In the genomic region with DNA sequence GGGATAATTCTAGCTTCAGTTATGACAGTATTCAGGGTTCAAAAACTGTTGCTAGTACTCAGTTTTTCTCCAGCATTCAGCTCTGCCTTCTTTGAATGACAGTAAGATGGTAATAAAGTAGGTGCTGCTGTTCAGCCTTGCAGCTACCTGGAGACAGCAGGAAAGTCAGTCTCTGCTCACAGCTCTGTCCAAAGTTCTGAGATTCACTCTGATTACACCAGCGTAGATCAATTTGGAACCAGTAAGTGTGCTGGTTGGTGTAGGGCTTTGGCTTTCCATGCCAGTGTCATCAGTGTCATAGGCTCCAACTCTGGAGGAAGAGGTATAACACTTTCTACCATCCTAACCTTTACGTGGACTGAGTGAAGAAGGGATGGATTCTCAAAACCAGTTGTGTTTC, we compare ENCODE assay signal across 21 cellular contexts. TPM values are rescaled to one million over a fixed set of nuclear protein-coding genes. Genes with fewer than 3 reads are reported as not detected.
A peak's percentile ranks its signal among the peaks of the same experiment; 100 is the strongest.
DNase-seq lines count a peak whose midpoint lies in the region; ATAC-seq and TF ChIP-seq lines count a peak whose summit lies in the region.
"Had no signal": no experiment of that assay in that cellular context is flagged by ENCODE, and none has a peak within 500 bp of the region (broad histone marks: within the 10 kb centered on the region; RNA-seq: fewer than 3 reads in every experiment).

No MANE protein-coding gene starts in this region.

- H3K4me1 Mint-ChIP-seq in activated naive CD4-positive, alpha-beta T cell treated with anti-CD3 and anti-CD28 coated beads, Interleukin-2, amount 10 ng/mL, durations not matched to agents 7 days and 5 days: peaks cover 56% of the 10 kb centered on the region
- peaks cover 64% of the 10 kb centered on the region for H3K4me1 Mint-ChIP-seq in central memory CD8-positive, alpha-beta T cell

- no peak overlapping the region for H2AFZ ChIP-seq in OCI-LY7 (ENCODE audit: low read length)

- H3K4me3 ChIP-seq in OCI-LY7 (ENCODE audit: low read depth, low read length, poor library complexity, severe bottlenecking) (no peak overlapping the region), thoracic aorta (no peak overlapping the region), suprapubic skin (no peak overlapping the region)
- H3K4me3 ChIP-seq: gastrocnemius medialis, testis had no signal

- no peaks in the 10 kb centered on the region for H4K20me1 ChIP-seq in OCI-LY7 (ENCODE audit: insufficient read depth, low read length)

- H3K36me3 Mint-ChIP-seq in activated naive CD4-positive, alpha-beta T cell treated with anti-CD3 and anti-CD28 coated beads, Interleukin-2, amount 10 ng/mL, durations not matched to agents 7 days and 5 days: peaks cover 60% of the 10 kb centered on the region
- H3K36me3 Mint-ChIP-seq in activated naive CD4-positive, alpha-beta T cell treated with anti-CD3 and anti-CD28 coated beads, Interleukin-2, amount 50 U/mL, for 72 hours: peaks cover 18 to 41% of the 10 kb centered on the region in 2 donors
- H3K36me3 Mint-ChIP-seq in central memory CD8-positive, alpha-beta T cell (ENCODE audit: insufficient read depth): peaks cover 77% of the 10 kb centered on the region

- H3K4me1 ChIP-seq in OCI-LY7 (ENCODE audit: insufficient read depth, low read length, poor library complexity, severe bottlenecking) (peaks cover 27% of the 10 kb centered on the region), thoracic aorta (ENCODE audit: control insufficient read depth in 1 of 2, low read depth in 2 of 2) (peaks cover 31 to 51% of the 10 kb centered on the region in 2 donors), suprapubic skin (peaks cover 25% of the 10 kb centered on the region)
- H3K4me1 ChIP-seq: testis had no signal

- H3K27me3 ChIP-seq in thoracic aorta (replicated peaks; ENCODE audit: insufficient read depth) (no peaks in the 10 kb centered on the region), suprapubic skin (no peaks in the 10 kb centered on the region)
- H3K27me3 ChIP-seq: gastrocnemius medialis, testis had no signal

- CTCF ChIA-PET in activated naive CD4-positive, alpha-beta T cell treated with anti-CD3 and anti-CD28 coated beads, Interleukin-2, amount 10 ng/mL, durations not matched to agents 7 days and 5 days (lab: Charles Lee): interaction anchor here (0.6 to 1.1 kb wide), 2 partner anchors 27 to 288 kb away, joined by 3 to 4 read pairs; no protein-coding TSS in a partner anchor
- CTCF ChIA-PET in OCI-LY7 (lab: Charles Lee; ENCODE audit: unreplicated experiment): no interaction called here

- peaks cover 88% of the 10 kb centered on the region for H3K36me3 ChIP-seq in OCI-LY7 (ENCODE audit: insufficient read depth, low read length)
- H3K36me3 ChIP-seq in thoracic aorta: peaks cover 17% of the 10 kb centered on the region
- H3K36me3 ChIP-seq in suprapubic skin: peaks cover 9% of the 10 kb centered on the region

- H3K27ac ChIP-seq in OCI-LY7 (ENCODE audit: low read depth, low read length, poor library complexity, severe bottlenecking) (peak overlapping the region; percentile 25), thoracic aorta (peak overlapping the region; percentile 15 to 34), suprapubic skin (no peak overlapping the region), substantia nigra (ENCODE audit: low read depth, low read length, poor library complexity, severe bottlenecking) (no peak overlapping the region)
- H3K27ac ChIP-seq: gastrocnemius medialis, testis had no signal

- no peak overlapping the region for H3K4me3 Mint-ChIP-seq in activated naive CD4-positive, alpha-beta T cell treated with anti-CD3 and anti-CD28 coated beads, Interleukin-2, amount 10 ng/mL, durations not matched to agents 7 days and 5 days
- peak overlapping the region; percentile 25 for H3K4me3 Mint-ChIP-seq in central memory CD8-positive, alpha-beta T cell

- H3K9me3 ChIP-seq in OCI-LY7 (ENCODE audit: low read length): peaks cover 12% of the 10 kb centered on the region
- no peaks in the 10 kb centered on the region for H3K9me3 ChIP-seq in thoracic aorta
- H3K9me3 ChIP-seq in suprapubic skin: no peaks in the 10 kb centered on the region
- H3K9me3 ChIP-seq: gastrocnemius medialis, testis had no signal

- WGBS in suprapubic skin: 93% methylated on average over 2 of the region's 2 CpGs

- no peak overlapping the region for H3K4me2 ChIP-seq in OCI-LY7 (ENCODE audit: low read length)

- DNase-seq in activated naive CD4-positive, alpha-beta T cell treated with anti-CD3 and anti-CD28 coated beads, Interleukin-2, amount 10 ng/mL, durations not matched to agents 7 days and 5 days: no peak
- DNase-seq in activated naive CD4-positive, alpha-beta T cell treated with anti-CD3 and anti-CD28 coated beads, Interleukin-2, amount 50 U/mL, for 72 hours (ENCODE audit: low spot score in 2 of 2): no peak
- DNase-seq in OCI-LY7 (ENCODE audit: low spot score): no peak
- DNase-seq in central memory CD8-positive, alpha-beta T cell (ENCODE audit: low spot score in 2 of 2): no peak
- no peak for DNase-seq in thoracic aorta (ENCODE audit: low spot score)
- DNase-seq in suprapubic skin (ENCODE audit: low spot score in 2 of 2): no peak
- no peak for DNase-seq in substantia nigra (lab: John Stamatoyannopoulos, UW)
- DNase-seq in dermis blood vessel endothelial cell: no peak
- DNase-seq: ACHN; C1 segment of cervical spinal cord; cerebellar nuclear complex; DMS153; effector CD4-positive, alpha-beta T cell; gastrocnemius medialis; GF-D8; NCI-H2171 treated with DMSO at 0.1 percent for 48 hours; NCI-H748 treated with DMSO at 0.1 percent for 48 hours; OCI-M1; SHP77; stimulated activated CD4-positive, alpha-beta T cell treated with anti-CD3 and anti-CD28 coated beads, Interleukin-4, amount 100 ng/mL, for 4 hours; testis had no signal

- BruUV-seq in OCI-LY7 (replicated peaks; lab: Mats Ljungman, UMichigan): no TSS peak

- H3K9me2 ChIP-seq in OCI-LY7 (ENCODE audit: insufficient read depth, low read length): no peaks in the 10 kb centered on the region

- H3K79me2 ChIP-seq in OCI-LY7 (ENCODE audit: insufficient read depth, low read depth, low read length): peaks cover 32% of the 10 kb centered on the region

- POLR2A ChIA-PET in OCI-LY7 (lab: Charles Lee): no interaction called here

- no peak for TF ChIP-seq EP300 in suprapubic skin (IDR thresholded peaks at IDR 0.05)

- no peak for TF ChIP-seq CTCF in OCI-LY7 (conservative IDR thresholded peaks at IDR 0.05; ENCODE audit: low read length)
- no peak for TF ChIP-seq CTCF in thoracic aorta (IDR thresholded peaks at IDR 0.05)
- no peak for TF ChIP-seq CTCF in suprapubic skin (IDR thresholded peaks at IDR 0.05)

- H3K27me3 Mint-ChIP-seq in activated naive CD4-positive, alpha-beta T cell treated with anti-CD3 and anti-CD28 coated beads, Interleukin-2, amount 10 ng/mL, durations not matched to agents 7 days and 5 days: no peaks in the 10 kb centered on the region
- H3K27me3 Mint-ChIP-seq in central memory CD8-positive, alpha-beta T cell: no peaks in the 10 kb centered on the region

- TF ChIP-seq POLR2A in suprapubic skin (IDR thresholded peaks at IDR 0.05): no peak

- no peak for ATAC-seq in activated naive CD4-positive, alpha-beta T cell treated with anti-CD3 and anti-CD28 coated beads, Interleukin-2, amount 50 U/mL, for 72 hours
- ATAC-seq in central memory CD8-positive, alpha-beta T cell (replicated peaks; ENCODE audit: extremely low read depth, poor library complexity, severe bottlenecking): no peak
- ATAC-seq in thoracic aorta (ENCODE audit: insufficient number of reproducible peaks, low FRiP score, low read depth): no peak
- ATAC-seq: gastrocnemius medialis had no signal

- intact Hi-C loops in OCI-LY7 (cut with micrococcal nuclease; ENCODE audit: unreplicated experiment): no loop called here

- H3K27ac Mint-ChIP-seq in activated naive CD4-positive, alpha-beta T cell treated with anti-CD3 and anti-CD28 coated beads, Interleukin-2, amount 10 ng/mL, durations not matched to agents 7 days and 5 days: peak overlapping the region; percentile 71
- H3K27ac Mint-ChIP-seq in activated naive CD4-positive, alpha-beta T cell treated with anti-CD3 and anti-CD28 coated beads, Interleukin-2, amount 50 U/mL, for 72 hours: peak overlapping the region in 1 of 2 donors; percentile 59
- peak overlapping the region; percentile 87 for H3K27ac Mint-ChIP-seq in central memory CD8-positive, alpha-beta T cell (ENCODE audit: low read depth)

- peaks cover 3% of the 10 kb centered on the region for H3K9me3 Mint-ChIP-seq in activated naive CD4-positive, alpha-beta T cell treated with anti-CD3 and anti-CD28 coated beads, Interleukin-2, amount 10 ng/mL, durations not matched to agents 7 days and 5 days
- H3K9me3 Mint-ChIP-seq in activated naive CD4-positive, alpha-beta T cell treated with anti-CD3 and anti-CD28 coated beads, Interleukin-2, amount 50 U/mL, for 72 hours: no peaks in the 10 kb centered on the region
- H3K9me3 Mint-ChIP-seq in central memory CD8-positive, alpha-beta T cell: no peaks in the 10 kb centered on the region

RNA-seq across cellular contexts. Expression of gene STK17A, which starts 26.2 kb away (rescaled TPM):
- total RNA-seq in activated naive CD4-positive, alpha-beta T cell treated with anti-CD3 and anti-CD28 coated beads, Interleukin-2, amount 50 U/mL, for 72 hours: 10 to 100 TPM; 52.0 to 71.9 TPM
- total RNA-seq in OCI-LY7 (2014; rRNA removed; shearing (Covaris generic)): 28.7 and 32.4 TPM in 2 replicates
- total RNA-seq in OCI-LY7 (2022): 25.8 and 31.0 TPM in 2 replicates
- total RNA-seq in thoracic aorta: 10 to 100 TPM; 42.4 to 55.5 TPM
- total RNA-seq in suprapubic skin: 10 to 100 TPM; 14.2 to 18.3 (median 15.9) TPM
- total RNA-seq in dermis blood vessel endothelial cell: 70.1 and 88.7 TPM in 2 replicates

Comparison
In these comparisons a context has a peak if more than half of its experiments do, and no peak if none do; other contexts are left out.
1. H3K27ac ChIP-seq: peak in OCI-LY7 (single experiment) and thoracic aorta (2 of 2); none in suprapubic skin (single experiment) and substantia nigra (single experiment).